Comparison of ENCODE assay signal across 8 cellular contexts in the genomic region with DNA sequence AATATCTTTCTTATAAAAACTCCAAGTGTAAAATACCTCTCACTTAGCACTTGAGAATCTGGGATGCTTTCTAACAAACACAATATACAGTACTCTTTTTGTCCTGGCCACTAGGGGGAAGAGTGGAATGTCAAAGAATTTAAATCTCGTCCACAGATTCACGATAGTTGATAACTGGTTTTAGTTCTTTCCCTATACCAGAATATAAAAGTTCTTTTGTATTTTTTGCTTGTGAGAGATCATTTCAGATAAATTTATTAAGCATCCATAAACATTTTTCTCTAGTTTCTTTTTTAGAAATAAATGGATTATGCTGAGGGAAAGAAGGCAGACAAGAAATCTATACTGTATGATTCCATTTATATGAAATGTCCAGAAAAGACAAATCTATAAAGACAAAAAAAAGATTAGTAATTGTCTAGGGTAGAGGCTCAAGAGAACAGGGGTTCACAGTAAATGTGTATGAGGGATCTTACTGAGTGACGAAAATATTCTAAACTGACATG. TPM values are rescaled to one million over a fixed set of nuclear protein-coding genes. Genes with fewer than 3 reads are reported as not detected.
A peak's percentile ranks its signal among the peaks of the same experiment; 100 is the strongest.
DNase-seq lines count a peak whose midpoint lies in the region; ATAC-seq and TF ChIP-seq lines count a peak whose summit lies in the region.

No MANE protein-coding gene starts in this region.

- no peak overlapping the region for H3K27ac ChIP-seq in HL-60 (replicated peaks)

- H3K27me3 Mint-ChIP-seq in nephron progenitor cell (ENCODE audit: low read depth, poor library complexity): no peaks in the 10 kb centered on the region

- H3K27ac Mint-ChIP-seq in nephron progenitor cell: no peak overlapping the region

- H3K36me3 Mint-ChIP-seq in nephron progenitor cell (ENCODE audit: low read depth): no peaks in the 10 kb centered on the region

- ATAC-seq in esophagus mucosa: peak; percentile 48
- ATAC-seq in HG02981 (IDR thresholded peaks at IDR 0.05; ENCODE audit: unreplicated experiment): no peak
- no peak for ATAC-seq in GM21825 (IDR thresholded peaks at IDR 0.05; ENCODE audit: unreplicated experiment)

- no peak overlapping the region for H3K4me3 Mint-ChIP-seq in nephron progenitor cell

- no peaks in the 10 kb centered on the region for H3K36me3 ChIP-seq in BE2C

- H3K9me3 ChIP-seq in BE2C: no peaks in the 10 kb centered on the region

- H3K4me3 ChIP-seq in BE2C (ENCODE audit: low read depth, low read length) (no peak overlapping the region), HL-60 (replicated peaks; ENCODE audit: insufficient read depth, low read length) (no peak overlapping the region)

- peak; percentile 75 for TF ChIP-seq CTCF in BE2C (IDR thresholded peaks at IDR 0.05; ENCODE audit: low read depth, low read length)
- TF ChIP-seq CTCF in GM12873 (IDR thresholded peaks at IDR 0.05; ENCODE audit: insufficient read depth, low read depth, low read length, missing control alignments): peak; percentile 58
- peak; percentile 19 for TF ChIP-seq CTCF in HL-60 (IDR thresholded peaks at IDR 0.05; ENCODE audit: insufficient read depth, low read length)
- TF ChIP-seq CTCF in nephron progenitor cell (IDR thresholded peaks at IDR 0.05): peak; percentile 72

- DNase-seq in BE2C (no peak), HL-60 (ENCODE audit: low read depth in 1 of 2, low spot score in 1 of 2) (peak in 1 of 2 experiments; percentile 29), SK-N-DZ (ENCODE audit: low spot score) (peak; percentile 46), nephron progenitor cell (no peak)

- H3K4me1 Mint-ChIP-seq in nephron progenitor cell: no peaks in the 10 kb centered on the region

- H3K9me3 Mint-ChIP-seq in nephron progenitor cell: no peaks in the 10 kb centered on the region

- no peaks in the 10 kb centered on the region for H3K4me1 ChIP-seq in BE2C

- no peaks in the 10 kb centered on the region for H3K27me3 ChIP-seq in BE2C
- no peaks in the 10 kb centered on the region for H3K27me3 ChIP-seq in HL-60 (ENCODE audit: insufficient read depth, poor library complexity, severe bottlenecking)

RNA-seq across cellular contexts. Expression of gene MGARP, which starts 50.4 kb away (rescaled TPM):
- polyA plus RNA-seq in BE2C (2012; ENCODE audit: insufficient read depth, insufficient read length, low read depth): 0.88 TPM
- 1.00 and 1.2 TPM in 2 replicates for polyA plus RNA-seq in SK-N-DZ (2014; cell fraction: cytosol; rRNA removed)
- 0.83 and 1.4 TPM in 2 replicates for polyA plus RNA-seq in SK-N-DZ (2014; cell fraction: nucleus; rRNA removed)
- 0.28 TPM for total RNA-seq in esophagus mucosa

RNA-seq across cellular contexts. Expression of gene ELF2, which starts 52.6 kb away (rescaled TPM):
- 14.0 TPM for polyA plus RNA-seq in BE2C (2012; ENCODE audit: insufficient read depth, insufficient read length, low read depth)
- polyA plus RNA-seq in SK-N-DZ (2014; cell fraction: cytosol; rRNA removed): 31.7 and 41.6 TPM in 2 replicates
- polyA plus RNA-seq in SK-N-DZ (2014; cell fraction: nucleus; rRNA removed): 35.2 and 39.2 TPM in 2 replicates
- total RNA-seq in esophagus mucosa: 23.8 TPM

Comparison
In these comparisons a context has a peak if more than half of its experiments do, and no peak if none do; other contexts are left out.
1. CTCF ChIP-seq: peak in every context shown above with its lines; median percentile 75 in BE2C; 72 in nephron progenitor cell; 58 in GM12873; 19 in HL-60.